Comparison of ENCODE assay signal across 9 cellular contexts in genomic region chr11:64643258-64643881, GRCh38. TPM values are rescaled to one million over a fixed set of nuclear protein-coding genes. Genes with fewer than 3 reads are reported as not detected.
DNase-seq lines count a peak whose midpoint lies in the region; ATAC-seq and TF ChIP-seq lines count a peak whose summit lies in the region.
"Had no signal": no experiment of that assay in that cellular context is flagged by ENCODE, and none has a peak within 500 bp of the region (broad histone marks: within the 10 kb centered on the region; RNA-seq: fewer than 3 reads in every experiment).

No MANE protein-coding gene starts in this region.

- ATAC-seq in PC-3 (0 out of 2 replicates have a peak, but pooled peaks have one; percentile 16), HG03571 (IDR thresholded peaks at IDR 0.05; ENCODE audit: unreplicated experiment) (no peak), GM21576 (IDR thresholded peaks at IDR 0.05; ENCODE audit: unreplicated experiment) (no peak)

- TF ChIP-seq CTCF in HEK293 (tag by site-specific recombination; IDR thresholded peaks at IDR 0.05) (no peak), PC-3 (conservative IDR thresholded peaks at IDR 0.05; ENCODE audit: low read depth, low read length) (no peak), smooth muscle cell (IDR thresholded peaks at IDR 0.05; ENCODE audit: borderline replicate concordance, insufficient read depth, poor library complexity, severe bottlenecking) (no peak)

- H3K9ac ChIP-seq in PC-3 (ENCODE audit: low read length) (no peak overlapping the region), smooth muscle cell (ENCODE audit: low read depth) (no peak overlapping the region)

- H3K4me2 ChIP-seq in PC-3 (ENCODE audit: low read length) (no peak overlapping the region), smooth muscle cell (peak overlapping the region; percentile 60)

- H3K79me2 ChIP-seq in PC-3 (ENCODE audit: low read length) (no peaks in the 10 kb centered on the region), smooth muscle cell (ENCODE audit: low read depth) (no peaks in the 10 kb centered on the region)

- H3K4me3 ChIP-seq in HEK293 (ENCODE audit: low read depth, low read length) (peak overlapping the region; percentile 29), PC-3 (ENCODE audit: low read length) (no peak overlapping the region), iPS DF 6.9 (ENCODE audit: low read length) (peak overlapping the region; percentile 41; the same call in 1 of the 2 replicates), smooth muscle cell (peak overlapping the region; percentile 21)
- H3K4me3 ChIP-seq: lung had no signal

- intact Hi-C loops in PC-3 (cut with micrococcal nuclease) = no loop called here

- BruUV-seq in PC-3 (replicated peaks; lab: Mats Ljungman, UMichigan) = no TSS peak

- H3K4me1 ChIP-seq in HEK293 (ENCODE audit: control insufficient read depth, insufficient read depth, low read length) (no peaks in the 10 kb centered on the region), PC-3 (ENCODE audit: insufficient read depth, low read length) (no peaks in the 10 kb centered on the region), iPS DF 6.9 (ENCODE audit: control insufficient read depth, insufficient read depth, low read length) (peaks cover 2% of the 10 kb centered on the region; the same call in 1 of the 2 replicates), smooth muscle cell (ENCODE audit: low read depth) (peaks cover 4% of the 10 kb centered on the region)

- H3K27me3 ChIP-seq in PC-3 (ENCODE audit: low read length) = peaks cover 54% of the 10 kb centered on the region
- peaks cover 44% of the 10 kb centered on the region for H3K27me3 ChIP-seq in iPS DF 6.9 (ENCODE audit: control insufficient read depth, insufficient read depth, low read length)
- H3K27me3 ChIP-seq in smooth muscle cell (ENCODE audit: low read depth) = peaks cover 84% of the 10 kb centered on the region

- no CpG with 5 or more reads among the region's 53 CpGs for WGBS in iPS DF 6.9 (ENCODE audit: insufficient coverage, insufficient read length)
- WGBS in smooth muscle cell (ENCODE audit: low lambda C conversion rate) = 0% methylated on average over 6 of the region's 53 CpGs

- CTCF ChIA-PET in HEK293 (lab: Yijun Ruan, JAX) (interaction anchor here (0.5 kb wide), 1 partner anchor 1111 kb away, joined by 3 read pairs; no protein-coding TSS in a partner anchor), PC-3 (lab: Charles Lee) (no interaction called here)

- H3K9me3 ChIP-seq in HEK293 (ENCODE audit: control insufficient read depth, insufficient read depth, low read depth, low read length) (no peaks in the 10 kb centered on the region), PC-3 (ENCODE audit: low read length) (no peaks in the 10 kb centered on the region), iPS DF 6.9 (ENCODE audit: control insufficient read depth, insufficient read depth, low read length) (no peaks in the 10 kb centered on the region), smooth muscle cell (replicated peaks; ENCODE audit: low read depth) (no peaks in the 10 kb centered on the region)

- H3K27ac ChIP-seq in HEK293 (ENCODE audit: extremely low read depth, low read depth, low read length) = no peak overlapping the region
- no peak overlapping the region for H3K27ac ChIP-seq in PC-3 (ENCODE audit: low read length)
- H3K27ac ChIP-seq in iPS DF 6.9 (ENCODE audit: low read length) = no peak overlapping the region
- no peak overlapping the region for H3K27ac ChIP-seq in smooth muscle cell (ENCODE audit: low read depth)

- H2AFZ ChIP-seq in PC-3 (ENCODE audit: low read length) (no peak overlapping the region), smooth muscle cell (ENCODE audit: low read depth) (no peak overlapping the region)

- H3F3A ChIP-seq in PC-3 (ENCODE audit: low read length, unreplicated experiment) (no peaks in the 10 kb centered on the region), smooth muscle cell (ENCODE audit: low read depth) (no peaks in the 10 kb centered on the region)

- H4K20me1 ChIP-seq in PC-3 (ENCODE audit: low read length) (0 out of 2 replicates have a peak, but pooled peaks cover 3% of the 10 kb centered on the region), smooth muscle cell (ENCODE audit: low read depth) (no peaks in the 10 kb centered on the region)

- H3K36me3 ChIP-seq in HEK293 (ENCODE audit: control insufficient read depth in 2 of 2, insufficient read depth in 1 of 2, low read length in 2 of 2) (no peaks in the 10 kb centered on the region), PC-3 (ENCODE audit: low read depth, low read length) (no peaks in the 10 kb centered on the region), iPS DF 6.9 (ENCODE audit: control insufficient read depth, insufficient read depth, low read length) (no peaks in the 10 kb centered on the region), smooth muscle cell (ENCODE audit: low read depth) (no peaks in the 10 kb centered on the region)

- POLR2A ChIA-PET in HEK293 (lab: Yijun Ruan, JAX) (interaction anchor here (0.6 to 0.7 kb wide), 2 partner anchors 76 to 288 kb away, joined by 3 to 5 read pairs; no protein-coding TSS in a partner anchor), PC-3 (lab: Charles Lee; ENCODE audit: unreplicated experiment) (no interaction called here)

- DNase-seq in PC-3 (no peak), iPS DF 6.9 (ENCODE audit: low read depth, low spot score) (no peak), smooth muscle cell (lab: John Stamatoyannopoulos, UW; ENCODE audit: unreplicated experiment) (no peak), NK-92 (lab: John Stamatoyannopoulos, UW; ENCODE audit: unreplicated experiment) (no peak)
- DNase-seq: central memory CD4-positive, alpha-beta T cell had no signal

- H3K9me2 ChIP-seq in PC-3 (replicated peaks; ENCODE audit: low read length) = no peaks in the 10 kb centered on the region

TF ChIP-seq in HEK293, 187 proteins besides CTCF, POLR2A, EP300 and RAD21:
- TF ChIP-seq ZNF398 (tag by site-specific recombination; IDR thresholded peaks at IDR 0.05) (peak; percentile 84), ZBTB26 (tag by site-specific recombination; optimal IDR thresholded peaks at IDR 0.05) (peak; percentile 44), WT1 (tag by site-specific recombination; IDR thresholded peaks at IDR 0.05) (peak; percentile 22; the same call in 1 of the 2 replicates), ZNF548 (tag by site-specific recombination; IDR thresholded peaks at IDR 0.05) (no peak), KLF1 (tag by site-specific recombination; IDR thresholded peaks at IDR 0.05) (no peak)

RNA-seq across cellular contexts. Expression of gene SLC22A12, which starts 52.4 kb away (rescaled TPM):
- not detected in 2 replicates for total RNA-seq in PC-3 (2014; rRNA removed)
- total RNA-seq in smooth muscle cell = not detected in 2 replicates
- polyA plus RNA-seq in smooth muscle cell = not detected in 2 replicates
- total RNA-seq: lung had no signal
- polyA plus RNA-seq: lung had no signal
